ENCODE assay signal across 34 cellular contexts in genomic region chr12:114004402-114004801, GRCh38.
"Had no signal": no experiment of that assay in that cellular context is flagged by ENCODE, and none has a peak within 500 bp of the region (broad histone marks: within the 10 kb centered on the region; RNA-seq: fewer than 3 reads in every experiment).

No MANE protein-coding gene starts in this region.

- H3K9ac ChIP-seq: KMS-11 had no signal

- DNase-seq: Karpas-422, Kasumi-1, MG63, MM.1S, MV-4-11, NCI-H1048, NCI-H1092, NCI-H1092 treated with DMSO at 0.1 percent for 48 hours, NCI-H1105, NCI-H1105 treated with DMSO at 0.1 percent for 48 hours, NCI-H1417, NCI-H1417 treated with DMSO at 0.1 percent for 48 hours, NCI-H1436, NCI-H1436 treated with DMSO at 0.1 percent for 48 hours, NCI-H146, NCI-H1694, NCI-H1694 treated with DMSO at 0.1 percent for 48 hours, NCI-H187, NCI-H187 treated with DMSO at 0.1 percent for 48 hours, NCI-H1930, NCI-H2029, NCI-H2029 treated with DMSO at 0.1 percent for 48 hours, NCI-H2081, NCI-H2081 treated with DMSO at 0.1 percent for 48 hours, NCI-H2107, NCI-H2171, NCI-H2171 treated with DMSO at 0.1 percent for 48 hours, NCI-H2227 treated with DMSO at 0.1 percent for 48 hours, NCI-H226, NCI-H345, NCI-H446, NCI-H446 treated with DMSO at 0.1 percent for 48 hours, NCI-H510A had no signal

- H3K4me3 ChIP-seq: MG63 had no signal

- H3K27ac ChIP-seq: KMS-11 had no signal

- H3K4me2 ChIP-seq: KMS-11 had no signal

- H3K36me3 ChIP-seq: MG63 had no signal

- H3K9me3 ChIP-seq: MG63 had no signal
